In the genomic region with DNA sequence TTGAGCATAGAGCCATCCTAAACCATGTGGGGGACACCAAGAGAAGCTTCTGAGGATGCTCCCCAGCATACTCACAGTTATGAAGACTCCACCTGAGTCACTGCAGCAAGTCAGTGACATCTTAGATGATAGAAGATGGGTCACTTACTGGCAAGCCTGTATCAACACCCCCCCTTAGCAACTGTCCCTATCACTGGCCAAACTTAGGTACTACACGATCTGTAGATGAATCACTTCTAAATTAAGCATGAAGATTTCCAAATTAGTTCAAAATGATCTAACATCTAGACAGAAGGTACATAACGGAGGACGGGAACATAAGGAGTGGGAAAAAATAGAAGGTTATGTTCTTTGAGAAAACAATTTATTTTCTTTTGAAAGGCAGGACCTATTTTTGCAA, we compare ENCODE assay signal across 22 cellular contexts. TPM values are rescaled to one million over a fixed set of nuclear protein-coding genes. Genes with fewer than 3 reads are reported as not detected.
DNase-seq lines count a peak whose midpoint lies in the region.
"Had no signal": no experiment of that assay in that cellular context is flagged by ENCODE, and none has a peak within 500 bp of the region (broad histone marks: within the 10 kb centered on the region; RNA-seq: fewer than 3 reads in every experiment).

No MANE protein-coding gene starts in this region.

- H3K27ac ChIP-seq in GM23248: peak overlapping the region; percentile 88
- H3K27ac ChIP-seq: neural progenitor cell had no signal

- no peaks in the 10 kb centered on the region for H3K27me3 Mint-ChIP-seq in activated CD4-positive, alpha-beta memory T cell treated with anti-CD3 and anti-CD28 coated beads for 36 hours
- H3K27me3 Mint-ChIP-seq: stimulated activated memory B cell treated with anti-CD40 and anti-IgM and Interleukin-4, amounts not matched to agents 10 μg/mL and 1 μg/mL and 100 μg/mL, for 72 hours had no signal

- H3K9ac ChIP-seq in GM23248: 0 out of 2 replicates have a peak overlapping the region, but pooled peaks have one; percentile 50
- H3K9ac ChIP-seq: neural progenitor cell had no signal

- H2AFZ ChIP-seq in GM23248: no peak overlapping the region
- H2AFZ ChIP-seq: neural progenitor cell had no signal

- H3K9me3 ChIP-seq in GM23248 (ENCODE audit: low read depth): no peaks in the 10 kb centered on the region

- intact Hi-C loops in activated CD4-positive, alpha-beta memory T cell treated with anti-CD3 and anti-CD28 coated beads for 36 hours (cut with micrococcal nuclease): no loop called here

- peaks cover 57% of the 10 kb centered on the region for H3K4me1 ChIP-seq in GM23248 (ENCODE audit: insufficient read depth)

- no peak overlapping the region for H3K4me3 Mint-ChIP-seq in activated CD4-positive, alpha-beta memory T cell treated with anti-CD3 and anti-CD28 coated beads for 36 hours
- H3K4me3 Mint-ChIP-seq: H9; neural progenitor cell; stimulated activated memory B cell treated with anti-CD40 and anti-IgM and Interleukin-4, amounts not matched to agents 10 μg/mL and 1 μg/mL and 100 μg/mL, for 72 hours had no signal

- H3K4me3 ChIP-seq in GM23248: no peak overlapping the region
- H3K4me3 ChIP-seq: neural progenitor cell had no signal

- 22 to 26% methylated on average over 3 of the region's 3 CpGs for WGBS in GM23248 (ENCODE audit: low coverage in 1 of 2, low lambda C conversion rate in 2 of 2, missing lambda C conversion rate in 2 of 2), 2 experiments

- POLR2A ChIA-PET in activated CD4-positive, alpha-beta memory T cell treated with anti-CD3 and anti-CD28 coated beads for 36 hours (lab: Charles Lee): no interaction called here

- H3K36me3 Mint-ChIP-seq in activated CD4-positive, alpha-beta memory T cell treated with anti-CD3 and anti-CD28 coated beads for 36 hours: no peaks in the 10 kb centered on the region
- H3K36me3 Mint-ChIP-seq: stimulated activated memory B cell treated with anti-CD40 and anti-IgM and Interleukin-4, amounts not matched to agents 10 μg/mL and 1 μg/mL and 100 μg/mL, for 72 hours had no signal

- no peaks in the 10 kb centered on the region for H4K20me1 ChIP-seq in GM23248 (ENCODE audit: insufficient read depth)

- in situ Hi-C loops in GM23248 (cut with MboI): no loop called here

- no peaks in the 10 kb centered on the region for H3K9me3 Mint-ChIP-seq in activated CD4-positive, alpha-beta memory T cell treated with anti-CD3 and anti-CD28 coated beads for 36 hours
- H3K9me3 Mint-ChIP-seq: activated T-helper 2 cell treated with anti-CD3 and anti-CD28 coated beads, Interferon-gamma antibody, Interleukin-2, Interleukin-4, amounts not matched to agents 10 μg/mL and 5 μg/mL and 100 μg/mL, durations not matched to agents 14 hours and 24 hours and 36 hours had no signal

- H3K27me3 ChIP-seq in GM23248 (replicated peaks; ENCODE audit: insufficient read depth): no peaks in the 10 kb centered on the region

- no peaks in the 10 kb centered on the region for H3K79me2 ChIP-seq in GM23248 (ENCODE audit: insufficient read depth)

- DNase-seq in GM23248 (peak; percentile 77), amniotic epithelial cell (ENCODE audit: low read depth) (peak; percentile 68), kidney tubule cell (ENCODE audit: low spot score) (peak; percentile 67), superior temporal gyrus (ENCODE audit: extremely low spot score) (peak; percentile 61), NCI-H748 treated with DMSO at 0.1 percent for 48 hours (lab: John Stamatoyannopoulos, UW) (no peak), islet precursor cell (no peak)
- DNase-seq in activated naive CD4-positive, alpha-beta T cell (lab: John Stamatoyannopoulos, UW): no peak
- no peak for DNase-seq in activated CD4-positive, alpha-beta memory T cell treated with anti-CD3 and anti-CD28 coated beads for 36 hours
- DNase-seq: activated CD4-positive, alpha-beta T cell treated with anti-CD3 and anti-CD28 coated beads for 4 hours; COR-L47; H9; KG1; left colon; midbrain; NCI-H1048; NCI-H2029 treated with DMSO at 0.1 percent for 48 hours; NCI-H69; PC-3; stimulated activated CD4-positive, alpha-beta T cell treated with anti-CD3 and anti-CD28 coated beads, Interleukin-15, amount 100 ng/mL, for 24 hours had no signal

- H3K27ac Mint-ChIP-seq in activated CD4-positive, alpha-beta memory T cell treated with anti-CD3 and anti-CD28 coated beads for 36 hours: no peak overlapping the region
- H3K27ac Mint-ChIP-seq: activated T-helper 2 cell treated with anti-CD3 and anti-CD28 coated beads, Interferon-gamma antibody, Interleukin-2, Interleukin-4, amounts not matched to agents 10 μg/mL and 5 μg/mL and 100 μg/mL, durations not matched to agents 14 hours and 24 hours and 36 hours; H9; neural progenitor cell; stimulated activated memory B cell treated with anti-CD40 and anti-IgM and Interleukin-4, amounts not matched to agents 10 μg/mL and 1 μg/mL and 100 μg/mL, for 72 hours had no signal

- H3F3A ChIP-seq in GM23248 (ENCODE audit: insufficient read depth): peaks cover 44% of the 10 kb centered on the region

- CTCF ChIA-PET in activated CD4-positive, alpha-beta memory T cell treated with anti-CD3 and anti-CD28 coated beads for 36 hours (lab: Charles Lee): no interaction called here

- H3K4me2 ChIP-seq in GM23248 (ENCODE audit: unreplicated experiment): no peak overlapping the region
- H3K4me2 ChIP-seq: neural progenitor cell had no signal

- H3K36me3 ChIP-seq in GM23248 (ENCODE audit: low read depth): no peaks in the 10 kb centered on the region
- H3K36me3 ChIP-seq: neural progenitor cell had no signal

- no peaks in the 10 kb centered on the region for H3K4me1 Mint-ChIP-seq in activated CD4-positive, alpha-beta memory T cell treated with anti-CD3 and anti-CD28 coated beads for 36 hours (ENCODE audit: low read depth)
- H3K4me1 Mint-ChIP-seq: stimulated activated memory B cell treated with anti-CD40 and anti-IgM and Interleukin-4, amounts not matched to agents 10 μg/mL and 1 μg/mL and 100 μg/mL, for 72 hours had no signal

- H3K9me2 ChIP-seq in GM23248 (ENCODE audit: insufficient read depth): no peaks in the 10 kb centered on the region

RNA-seq across cellular contexts. Expression of a gene that starts 13.2 kb away (rescaled TPM):
- total RNA-seq in GM23248 (2014; rRNA removed; shearing (Covaris generic)): 149 and 259 TPM in 2 replicates
- polyA plus RNA-seq in GM23248 (2016; fragmentation: Nextera tagmentation; extraction: Ambion mirVana): 187 and 189 TPM in 2 replicates
- 1 to 10 TPM; 3.5 to 3.8 TPM for total RNA-seq in activated CD4-positive, alpha-beta memory T cell treated with anti-CD3 and anti-CD28 coated beads for 36 hours

Comparison
In these comparisons a context has a peak if more than half of its experiments do, and no peak if none do; other contexts are left out.
1. DNase-seq: peak in GM23248 (single experiment), amniotic epithelial cell (single experiment), kidney tubule cell (single experiment) and superior temporal gyrus (single experiment); none in activated naive CD4-positive, alpha-beta T cell (0 of 4), NCI-H748 treated with DMSO at 0.1 percent for 48 hours (single experiment), activated CD4-positive, alpha-beta memory T cell treated with anti-CD3 and anti-CD28 coated beads for 36 hours (single experiment) and islet precursor cell (single experiment).
2. RNA of a gene that starts 13.2 kb away (total RNA-seq): 149 to 259 TPM in GM23248; 3.5 to 3.8 TPM in activated CD4-positive, alpha-beta memory T cell treated with anti-CD3 and anti-CD28 coated beads for 36 hours; every median in the first group is over 10 times any median in the second.